8 cellular contexts compared by ENCODE assay signal in genomic region chr19:56121180-56122167, GRCh38. TPM values are rescaled to one million over a fixed set of nuclear protein-coding genes. Genes with fewer than 3 reads are reported as not detected.
DNase-seq lines count a peak whose midpoint lies in the region; ATAC-seq and TF ChIP-seq lines count a peak whose summit lies in the region.

TSS of gene ZNF787 (minus strand) at chr19:56121295. CDS start at chr19:56103217, 18,078 bp downstream.

- peaks cover 40% of the 10 kb centered on the region for H3K79me2 ChIP-seq in osteoblast (ENCODE audit: insufficient read depth, low read length)

- peaks cover 36% of the 10 kb centered on the region for H4K20me1 ChIP-seq in osteoblast (ENCODE audit: insufficient read depth, low read length)

- ATAC-seq in HG02610 (IDR thresholded peaks at IDR 0.05; ENCODE audit: unreplicated experiment): peak; percentile 80
- ATAC-seq in activated naive CD4-positive, alpha-beta T cell treated with anti-CD3 and anti-CD28 coated beads, Interleukin-2, amount 50 U/mL, for 72 hours: peak; percentile 83 to 93

- H3K4me3 ChIP-seq in GM08714 (ENCODE audit: low read length) (peak within 1 kb of the TSS; percentile 72), osteoblast (ENCODE audit: insufficient read depth, low read length) (peak within 1 kb of the TSS; percentile 87), thymus (ENCODE audit: low read length) (peak within 1 kb of the TSS; percentile 69)

- H3K27me3 ChIP-seq in osteoblast (ENCODE audit: insufficient read depth, low read length) (no peaks in the 10 kb centered on the region), thymus (ENCODE audit: control insufficient read depth, insufficient read depth) (no peaks in the 10 kb centered on the region)

- H2AFZ ChIP-seq in osteoblast (ENCODE audit: low read length): peak within 1 kb of the TSS; percentile 83

- peak within 1 kb of the TSS; percentile 98 for H3K27ac Mint-ChIP-seq in activated naive CD4-positive, alpha-beta T cell treated with anti-CD3 and anti-CD28 coated beads, Interleukin-2, amount 50 U/mL, for 72 hours

- H3K36me3 ChIP-seq in osteoblast (ENCODE audit: insufficient read depth, low read length) (peaks cover 3% of the 10 kb centered on the region), thymus (ENCODE audit: control insufficient read depth, insufficient read depth) (peaks cover 4% of the 10 kb centered on the region)

- H3K4me1 ChIP-seq in osteoblast (ENCODE audit: insufficient read depth, low read length) (peaks cover 17% of the 10 kb centered on the region), thymus (ENCODE audit: control insufficient read depth, insufficient read depth, low read length) (peaks cover 12% of the 10 kb centered on the region)

- H3K27ac ChIP-seq in osteoblast (ENCODE audit: low read depth, low read length) (peak within 1 kb of the TSS; percentile 80), thymus (ENCODE audit: low read depth) (peak within 1 kb of the TSS; percentile 91)

- peak; percentile 95 for DNase-seq in NCI-H1092 treated with DMSO at 0.1 percent for 48 hours (lab: John Stamatoyannopoulos, UW)
- DNase-seq in SKM-1 (lab: John Stamatoyannopoulos, UW; ENCODE audit: unreplicated experiment): peak; percentile 60
- peak; percentile 96 to 97 for DNase-seq in activated naive CD4-positive, alpha-beta T cell treated with anti-CD3 and anti-CD28 coated beads, Interleukin-2, amount 50 U/mL, for 72 hours (ENCODE audit: low spot score in 2 of 2)
- DNase-seq in glomerular endothelial cell (ENCODE audit: extremely low read depth, low read depth, low spot score): no peak
- DNase-seq in osteoblast (ENCODE audit: insufficient read length, low spot score, missing footprints): peak; percentile 100

- H3K9me3 ChIP-seq in osteoblast (ENCODE audit: low read depth, low read length): no peaks in the 10 kb centered on the region
- no peaks in the 10 kb centered on the region for H3K9me3 ChIP-seq in thymus (ENCODE audit: control insufficient read depth)

- H3K36me3 Mint-ChIP-seq in activated naive CD4-positive, alpha-beta T cell treated with anti-CD3 and anti-CD28 coated beads, Interleukin-2, amount 50 U/mL, for 72 hours: peaks cover 6 to 7% of the 10 kb centered on the region in 2 donors

- TF ChIP-seq CTCF in osteoblast (IDR thresholded peaks at IDR 0.05; ENCODE audit: extremely low read depth, low read depth, low read length): no peak

- 10% methylated on average over 74 of the region's 74 CpGs for WGBS in thymus

- no peaks in the 10 kb centered on the region for H3K9me3 Mint-ChIP-seq in activated naive CD4-positive, alpha-beta T cell treated with anti-CD3 and anti-CD28 coated beads, Interleukin-2, amount 50 U/mL, for 72 hours

- peak within 1 kb of the TSS; percentile 79 for H3K4me2 ChIP-seq in osteoblast (ENCODE audit: insufficient read depth, low read length)

RNA-seq across cellular contexts. Expression of gene ZNF787, which starts in this region (rescaled TPM):
- 10 to 100 TPM; 32.2 to 32.5 TPM for total RNA-seq in activated naive CD4-positive, alpha-beta T cell treated with anti-CD3 and anti-CD28 coated beads, Interleukin-2, amount 50 U/mL, for 72 hours
- total RNA-seq in glomerular endothelial cell (16.4 and 20.5 TPM in 2 replicates), osteoblast (23.6 and 27.5 TPM in 2 replicates)
- 19.8 TPM for polyA plus RNA-seq in thymus
